Comparison of ENCODE assay signal across 19 cellular contexts in the genomic region with DNA sequence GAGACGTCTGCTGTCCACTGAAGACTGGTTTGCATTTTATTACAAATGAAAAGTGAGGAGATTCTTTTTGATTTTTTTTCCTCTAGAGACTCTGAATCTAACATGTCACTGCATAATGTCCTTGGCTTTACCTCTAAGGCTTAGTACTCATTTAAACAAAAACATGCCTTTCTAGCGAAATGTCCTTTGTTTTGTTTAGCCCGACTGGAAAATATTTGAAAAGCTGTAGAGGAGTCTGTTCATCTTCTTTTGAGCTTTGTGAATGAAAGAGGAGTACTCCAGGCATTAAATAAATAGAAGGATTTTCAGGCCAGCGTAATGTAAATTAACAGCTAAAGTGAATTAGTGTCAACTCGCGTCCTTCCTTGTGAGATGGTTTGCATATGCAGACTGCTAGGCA.
"Had no signal": no experiment of that assay in that cellular context is flagged by ENCODE, and none has a peak within 500 bp of the region (broad histone marks: within the 10 kb centered on the region; RNA-seq: fewer than 3 reads in every experiment).

No MANE protein-coding gene starts in this region.

- H3K4me1 Mint-ChIP-seq: activated CD4-positive, alpha-beta T cell treated with anti-CD3 and anti-CD28 coated beads for 36 hours; activated naive CD8-positive, alpha-beta T cell treated with anti-CD3 and anti-CD28 coated beads, Interleukin-2, amount 10 ng/mL, durations not matched to agents 7 days and 5 days; central memory CD8-positive, alpha-beta T cell had no signal

- ATAC-seq: activated CD4-positive, alpha-beta T cell treated with anti-CD3 and anti-CD28 coated beads for 36 hours; activated CD8-positive, alpha-beta T cell treated with anti-CD3 and anti-CD28 coated beads for 36 hours; left lobe of liver; pancreas had no signal

- H3K4me3 Mint-ChIP-seq: activated CD4-positive, alpha-beta T cell treated with anti-CD3 and anti-CD28 coated beads for 36 hours; activated CD8-positive, alpha-beta T cell treated with anti-CD3 and anti-CD28 coated beads for 36 hours; activated naive CD8-positive, alpha-beta T cell treated with anti-CD3 and anti-CD28 coated beads, Interleukin-2, amount 10 ng/mL, durations not matched to agents 7 days and 5 days; activated T-cell treated with anti-CD3 and anti-CD28 coated beads, Interleukin-2, amount 50 U/mL, for 24 hours; central memory CD8-positive, alpha-beta T cell; stimulated activated naive CD8-positive, alpha-beta T cell treated with anti-CD3 and anti-CD28 coated beads, Interleukin-15, Interleukin-2, amounts not matched to agents 100 ng/mL and 50 ng/mL, for 24 hours had no signal

- H3K27ac ChIP-seq: brain microvascular endothelial cell, colonic mucosa, neutrophil, pancreas, tibial nerve, WERI-Rb-1 had no signal

- H3K27me3 ChIP-seq: brain microvascular endothelial cell, colonic mucosa, pancreas, tibial nerve had no signal

- H3K4me3 ChIP-seq: colonic mucosa, pancreas, tibial nerve had no signal

- DNase-seq: activated CD4-positive, alpha-beta T cell treated with anti-CD3 and anti-CD28 coated beads for 36 hours; activated CD8-positive, alpha-beta T cell treated with anti-CD3 and anti-CD28 coated beads for 36 hours; activated naive CD4-positive, alpha-beta T cell treated with Interleukin-2 at 50 U/mL for 16 hours; activated naive CD8-positive, alpha-beta T cell treated with anti-CD3 and anti-CD28 coated beads, Interleukin-2, amount 10 ng/mL, durations not matched to agents 7 days and 5 days; activated T-cell treated with anti-CD3 and anti-CD28 coated beads, Interleukin-2, amount 50 U/mL, for 24 hours; brain microvascular endothelial cell; colonic mucosa; erythroblast; kidney; pancreas; stimulated activated CD4-positive, alpha-beta T cell treated with anti-CD3 and anti-CD28 coated beads, Interleukin-12 subunit alpha, Interleukin-12 subunit beta, amount 100 ng/mL, for 4 hours; stimulated activated CD4-positive, alpha-beta T cell treated with anti-CD3 and anti-CD28 coated beads, Interleukin-1b, Interleukin-23, amount 100 ng/mL, for 48 hours; WERI-Rb-1 had no signal

- H3K36me3 ChIP-seq: brain microvascular endothelial cell, colonic mucosa, neutrophil, pancreas, tibial nerve, WERI-Rb-1 had no signal

- H3K27ac Mint-ChIP-seq: activated CD4-positive, alpha-beta T cell treated with anti-CD3 and anti-CD28 coated beads for 36 hours; activated CD8-positive, alpha-beta T cell treated with anti-CD3 and anti-CD28 coated beads for 36 hours; activated naive CD8-positive, alpha-beta T cell treated with anti-CD3 and anti-CD28 coated beads, Interleukin-2, amount 10 ng/mL, durations not matched to agents 7 days and 5 days; activated T-cell treated with anti-CD3 and anti-CD28 coated beads, Interleukin-2, amount 50 U/mL, for 24 hours; activated T-helper 2 cell treated with anti-CD3 and anti-CD28 coated beads, Interferon-gamma antibody, Interleukin-2, Interleukin-4, amounts not matched to agents 10 μg/mL and 5 μg/mL and 100 μg/mL, durations not matched to agents 14 hours and 24 hours and 36 hours; stimulated activated naive CD8-positive, alpha-beta T cell treated with anti-CD3 and anti-CD28 coated beads, Interleukin-15, Interleukin-2, amounts not matched to agents 100 ng/mL and 50 ng/mL, for 24 hours had no signal

- H3K9me3 Mint-ChIP-seq: activated CD8-positive, alpha-beta T cell treated with anti-CD3 and anti-CD28 coated beads for 36 hours; activated naive CD8-positive, alpha-beta T cell treated with anti-CD3 and anti-CD28 coated beads, Interleukin-2, amount 10 ng/mL, durations not matched to agents 7 days and 5 days; activated T-cell treated with anti-CD3 and anti-CD28 coated beads, Interleukin-2, amount 50 U/mL, for 24 hours; activated T-helper 2 cell treated with anti-CD3 and anti-CD28 coated beads, Interferon-gamma antibody, Interleukin-2, Interleukin-4, amounts not matched to agents 10 μg/mL and 5 μg/mL and 100 μg/mL, durations not matched to agents 14 hours and 24 hours and 36 hours; central memory CD8-positive, alpha-beta T cell; stimulated activated naive CD8-positive, alpha-beta T cell treated with anti-CD3 and anti-CD28 coated beads, Interleukin-15, Interleukin-2, amounts not matched to agents 100 ng/mL and 50 ng/mL, for 24 hours had no signal

- H3K4me1 ChIP-seq: colonic mucosa, pancreas, tibial nerve had no signal

- H3K36me3 Mint-ChIP-seq: activated naive CD8-positive, alpha-beta T cell treated with anti-CD3 and anti-CD28 coated beads, Interleukin-2, amount 10 ng/mL, durations not matched to agents 7 days and 5 days had no signal

- H3K9me3 ChIP-seq: colonic mucosa, neutrophil, pancreas, tibial nerve had no signal
